Comparison of ENCODE assay signal across 17 cellular contexts in the genomic region with DNA sequence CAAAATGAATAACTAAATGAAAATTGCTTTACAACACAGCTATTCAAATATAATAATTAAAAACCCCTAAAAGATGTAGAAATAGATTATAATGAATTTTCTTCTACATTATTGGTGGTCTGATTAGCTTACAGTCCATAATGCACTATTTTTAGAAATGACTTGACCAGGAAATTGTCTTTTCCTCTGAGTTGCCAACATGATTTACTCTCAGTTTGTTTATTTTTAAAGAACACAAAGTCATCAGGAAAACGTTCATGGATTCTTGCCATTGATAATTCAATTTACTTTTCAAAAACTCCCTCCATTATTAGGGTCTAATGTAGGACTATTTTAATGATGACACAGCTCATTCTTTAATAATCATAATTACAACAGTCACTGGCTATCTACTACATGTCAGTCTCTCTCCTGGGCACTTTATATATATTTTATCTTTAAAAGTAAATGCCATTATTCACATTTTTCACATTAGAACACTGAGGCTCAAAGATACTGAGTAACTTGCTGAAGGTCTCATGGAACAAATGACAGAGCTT. TPM values are rescaled to one million over a fixed set of nuclear protein-coding genes. Genes with fewer than 3 reads are reported as not detected.
DNase-seq lines count a peak whose midpoint lies in the region; ATAC-seq and TF ChIP-seq lines count a peak whose summit lies in the region.
"Had no signal": no experiment of that assay in that cellular context is flagged by ENCODE, and none has a peak within 500 bp of the region (broad histone marks: within the 10 kb centered on the region; RNA-seq: fewer than 3 reads in every experiment).

No MANE protein-coding gene starts in this region.

- 0 to 5% methylated on average over 1 of the region's 1 CpG for WGBS in GM23248 (ENCODE audit: low coverage in 1 of 2, low lambda C conversion rate in 2 of 2, missing lambda C conversion rate in 2 of 2), 2 experiments
- 2% methylated on average over 1 of the region's 1 CpG for WGBS in SK-N-SH (ENCODE audit: low lambda C conversion rate)

- H2AFZ ChIP-seq in GM23248 (peak overlapping the region; percentile 22; the same call in 1 of the 2 replicates), SK-N-SH (ENCODE audit: low read depth) (peak overlapping the region; percentile 54; the same call in 1 of the 2 replicates)

- no peak for TF ChIP-seq CTCF in SK-N-SH (IDR thresholded peaks at IDR 0.05)
- no peak for TF ChIP-seq CTCF in gastrocnemius medialis (IDR thresholded peaks at IDR 0.05 in 4 of 5, conservative IDR thresholded peaks at IDR 0.05 in 1 of 5)

- intact Hi-C loops in gastrocnemius medialis (cut with DNase I; ENCODE audit: low total_unique reads), result no loop called here

- H3K4me3 ChIP-seq in GM23248, result no peak overlapping the region
- no peak overlapping the region for H3K4me3 ChIP-seq in SK-N-SH (ENCODE audit: low read depth in 2 of 2, low read length in 1 of 2)
- H3K4me3 ChIP-seq in gastrocnemius medialis, result peak overlapping the region in 3 of 4 donors; percentile 13 to 43 (median 25)
- H3K4me3 ChIP-seq: SK-N-MC had no signal

- no peaks in the 10 kb centered on the region for H3K9me2 ChIP-seq in GM23248 (ENCODE audit: insufficient read depth)
- no peaks in the 10 kb centered on the region for H3K9me2 ChIP-seq in SK-N-SH

- ATAC-seq in gastrocnemius medialis, result no peak
- ATAC-seq: pancreas had no signal

- no peaks in the 10 kb centered on the region; the same call in 1 of the 2 replicates for H3F3A ChIP-seq in GM23248 (ENCODE audit: insufficient read depth)
- peaks cover 16% of the 10 kb centered on the region for H3F3A ChIP-seq in SK-N-SH (replicated peaks; ENCODE audit: insufficient read depth)

- H3K4me1 ChIP-seq in GM23248 (ENCODE audit: insufficient read depth) (peaks cover 12% of the 10 kb centered on the region), SK-N-SH (ENCODE audit: control insufficient read depth in 1 of 2, insufficient read depth in 2 of 2, low read depth in 1 of 2, low read length in 1 of 2) (peaks cover 7 to 30% of the 10 kb centered on the region in 2 experiments; a peak in 3 of 4 replicates), gastrocnemius medialis (no peaks in the 10 kb centered on the region)

- in situ Hi-C loops in GM23248 (cut with MboI) (no loop called here), gastrocnemius medialis (cut with MboI; ENCODE audit: low sequenced_read_pairs in 4 of 4) (no loop called here)

- no peak for TF ChIP-seq RAD21 in SK-N-SH (IDR thresholded peaks at IDR 0.05; ENCODE audit: low read length)

- H3K79me2 ChIP-seq in GM23248 (ENCODE audit: insufficient read depth) (no peaks in the 10 kb centered on the region), SK-N-SH (ENCODE audit: insufficient read depth) (no peaks in the 10 kb centered on the region)

- CTCF ChIA-PET in SK-N-SH (lab: Yijun Ruan, JAX), result interaction anchor here (0.8 to 1.3 kb wide), 5 partner anchors 18 to 607 kb away, joined by 3 to 4 read pairs (median 3); no protein-coding TSS in a partner anchor

- H3K27ac ChIP-seq in GM23248 (no peak overlapping the region), SK-N-SH (ENCODE audit: low read depth in 2 of 2, low read length in 1 of 2) (peak overlapping the region in 1 of 2 experiments; percentile 49; a peak in 3 of 4 replicates), gastrocnemius medialis (peak overlapping the region; percentile 31 to 72 (median 58))
- H3K27ac ChIP-seq: SK-N-MC had no signal

- H4K20me1 ChIP-seq in GM23248 (ENCODE audit: insufficient read depth) (no peaks in the 10 kb centered on the region), SK-N-SH (ENCODE audit: insufficient read depth) (no peaks in the 10 kb centered on the region)

- H3K36me3 ChIP-seq in GM23248 (ENCODE audit: low read depth) (no peaks in the 10 kb centered on the region), SK-N-SH (replicated peaks in 1 of 2; ENCODE audit: control insufficient read depth in 1 of 2, insufficient read depth in 2 of 2, low read length in 1 of 2) (no peaks in the 10 kb centered on the region), gastrocnemius medialis (no peaks in the 10 kb centered on the region)
- H3K36me3 ChIP-seq: pancreas had no signal

- TF ChIP-seq POLR2A in gastrocnemius medialis (IDR thresholded peaks at IDR 0.05), result no peak

- no peak for TF ChIP-seq EP300 in SK-N-SH (IDR thresholded peaks at IDR 0.05; ENCODE audit: borderline replicate concordance in 1 of 2, low read depth in 1 of 2, low read length in 1 of 2)

- H3K27me3 ChIP-seq in GM23248 (replicated peaks; ENCODE audit: insufficient read depth) (no peaks in the 10 kb centered on the region), SK-N-SH (ENCODE audit: insufficient read depth) (no peaks in the 10 kb centered on the region), gastrocnemius medialis (no peaks in the 10 kb centered on the region)
- H3K27me3 ChIP-seq: pancreas had no signal

- no peak overlapping the region for H3K9ac ChIP-seq in GM23248
- no peak overlapping the region for H3K9ac ChIP-seq in SK-N-SH

- no peak overlapping the region for H3K4me2 ChIP-seq in GM23248 (ENCODE audit: unreplicated experiment)
- H3K4me2 ChIP-seq in SK-N-SH, result no peak overlapping the region

- H3K9me3 ChIP-seq in GM23248 (ENCODE audit: low read depth) (no peaks in the 10 kb centered on the region), SK-N-SH (no peaks in the 10 kb centered on the region), gastrocnemius medialis (no peaks in the 10 kb centered on the region)
- H3K9me3 ChIP-seq: pancreas had no signal

- POLR2A ChIA-PET in SK-N-SH (lab: Yijun Ruan, JAX), result no interaction called here

- DNase-seq in GM23248, result peak; percentile 20
- no peak for DNase-seq in SK-N-SH
- peak; percentile 48 for DNase-seq in fibroblast of peridontal ligament (ENCODE audit: extremely low read depth)
- no peak for DNase-seq in gastrocnemius medialis
- DNase-seq in EL, result no peak
- DNase-seq in cerebellar cortex (ENCODE audit: low spot score), result no peak
- DNase-seq in NCI-H748 treated with DMSO at 0.1 percent for 48 hours (lab: John Stamatoyannopoulos, UW), result no peak
- DNase-seq in HuH-7 (ENCODE audit: low spot score), result no peak
- DNase-seq: activated CD4-positive, alpha-beta T cell treated with anti-CD3 and anti-CD28 coated beads, Interleukin-2, amount 50 U/mL, for 4 hours; activated T-cell treated with anti-CD3 and anti-CD28 coated beads, Interleukin-2, amount 50 U/mL, for 1 hour; islet precursor cell; NCI-H2029; NCI-H510A treated with DMSO at 0.1 percent for 48 hours; pancreas had no signal

TF ChIP-seq in SK-N-SH, 30 proteins besides CTCF, POLR2A, EP300 and RAD21:
- TF ChIP-seq NRF1 (IDR thresholded peaks at IDR 0.05; ENCODE audit: low read depth, low read length) (no peak), CHD2 (IDR thresholded peaks at IDR 0.05; ENCODE audit: low read length, partially characterized antibody) (no peak), MXI1 (IDR thresholded peaks at IDR 0.05; ENCODE audit: low read depth, low read length) (no peak), EZH2phosphoT487 (IDR thresholded peaks at IDR 0.05; ENCODE audit: borderline replicate concordance, low read depth) (no peak), MEF2A (IDR thresholded peaks at IDR 0.05; ENCODE audit: borderline replicate concordance, low read depth) (no peak), GABPA (IDR thresholded peaks at IDR 0.05; ENCODE audit: low read depth) (no peak), FOXM1 (IDR thresholded peaks at IDR 0.05; ENCODE audit: low read depth) (no peak), SMC3 (IDR thresholded peaks at IDR 0.05; ENCODE audit: low read depth, low read length) (no peak)
- TF ChIP-seq, protein P1, sequence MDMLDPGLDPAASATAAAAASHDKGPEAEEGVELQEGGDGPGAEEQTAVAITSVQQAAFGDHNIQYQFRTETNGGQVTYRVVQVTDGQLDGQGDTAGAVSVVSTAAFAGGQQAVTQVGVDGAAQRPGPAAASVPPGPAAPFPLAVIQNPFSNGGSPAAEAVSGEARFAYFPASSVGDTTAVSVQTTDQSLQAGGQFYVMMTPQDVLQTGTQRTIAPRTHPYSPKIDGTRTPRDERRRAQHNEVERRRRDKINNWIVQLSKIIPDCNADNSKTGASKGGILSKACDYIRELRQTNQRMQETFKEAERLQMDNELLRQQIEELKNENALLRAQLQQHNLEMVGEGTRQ (IDR thresholded peaks at IDR 0.05; ENCODE audit: borderline replicate concordance, low read depth, low read length), result no peak
TF ChIP-seq in SK-N-SH: peak in this region for 0.

RNA-seq across cellular contexts. Expression of a gene that starts 1.1 kb away (rescaled TPM):
- not detected in 2 replicates for total RNA-seq in GM23248 (2014; rRNA removed; shearing (Covaris generic))
- polyA plus RNA-seq in GM23248 (2016; fragmentation: Nextera tagmentation; extraction: Ambion mirVana) (not detected in 2 replicates), SK-N-SH (2012; rRNA removed) (0.30 and 0.32 TPM in 2 replicates)
- 0.20 and 0.40 TPM in 2 replicates for polyA plus RNA-seq in SK-N-SH (2012; cell fraction: cytosol; rRNA removed)
- polyA plus RNA-seq in SK-N-SH (2012; cell fraction: nucleus; rRNA removed), result 0.05 and 0.12 TPM in 2 replicates
- 10 to 100 TPM in 1 of 4 donors, 1 to 10 TPM in 3; 4.1 to 13.6 (median 5.9) TPM for total RNA-seq in gastrocnemius medialis
- total RNA-seq: bronchial epithelial cell, OCI-LY7 had no signal

RNA-seq across cellular contexts. Expression of a gene that starts 45.2 kb away (rescaled TPM):
- total RNA-seq in GM23248 (2014; rRNA removed; shearing (Covaris generic)), result 7.2 and 10.5 TPM in 2 replicates
- 10.7 and 12.4 TPM in 2 replicates for polyA plus RNA-seq in GM23248 (2016; fragmentation: Nextera tagmentation; extraction: Ambion mirVana)
- 209 and 257 TPM in 2 replicates for polyA plus RNA-seq in SK-N-SH (2012; rRNA removed)
- 194 and 219 TPM in 2 replicates for polyA plus RNA-seq in SK-N-SH (2012; cell fraction: cytosol; rRNA removed)
- polyA plus RNA-seq in SK-N-SH (2012; cell fraction: nucleus; rRNA removed), result 231 and 358 TPM in 2 replicates
- 10 to 100 TPM; 23.0 to 43.8 (median 38.6) TPM for total RNA-seq in gastrocnemius medialis
- total RNA-seq: OCI-LY7 had no signal

Comparison
In these comparisons a context has a peak if more than half of its experiments do, and no peak if none do; other contexts are left out.
1. DNase-seq: peak in GM23248 (single experiment) and fibroblast of peridontal ligament (single experiment); none in SK-N-SH (single experiment), gastrocnemius medialis (0 of 2), EL (single experiment), cerebellar cortex (single experiment), NCI-H748 treated with DMSO at 0.1 percent for 48 hours (single experiment) and HuH-7 (single experiment).
2. H3K4me3 ChIP-seq: peak in gastrocnemius medialis (3 of 4); none in GM23248 (single experiment) and SK-N-SH (0 of 2).